In genomic region chr3:57918123-57918837, GRCh38 we compare ENCODE assay signal across 12 cellular contexts.
DNase-seq lines count a peak whose midpoint lies in the region; TF ChIP-seq lines count a peak whose summit lies in the region.
"Had no signal": no experiment of that assay in that cellular context is flagged by ENCODE, and none has a peak within 500 bp of the region (broad histone marks: within the 10 kb centered on the region; RNA-seq: fewer than 3 reads in every experiment).

No MANE protein-coding gene starts in this region.

- DNase-seq in HCEC 1CT = peak; percentile 95
- peak; percentile 83 for DNase-seq in astrocyte of the hippocampus (ENCODE audit: low read depth, low spot score)
- peak; percentile 89 for DNase-seq in iris pigment epithelial cell (ENCODE audit: low read depth)
- no peak for DNase-seq in suprapubic skin (ENCODE audit: low spot score in 2 of 2)
- no peak for DNase-seq in central memory CD4-positive, alpha-beta T cell
- DNase-seq in NCI-H2171 (lab: John Stamatoyannopoulos, UW) = no peak
- no peak for DNase-seq in stimulated activated naive CD4-positive, alpha-beta T cell treated with Interleukin-2 at 50 U/mL for 16 hours (lab: John Stamatoyannopoulos, UW)
- DNase-seq in DMS53 (lab: John Stamatoyannopoulos, UW) = no peak
- DNase-seq: activated CD8-positive, alpha-beta memory T cell treated with anti-CD3 and anti-CD28 coated beads, Interleukin-2, amount 50 U/mL, for 4 hours; NCI-H1417 treated with DMSO at 0.1 percent for 48 hours; WERI-Rb-1 had no signal

- no peak for TF ChIP-seq EP300 in suprapubic skin (IDR thresholded peaks at IDR 0.05)

- 45% methylated on average over 2 of the region's 2 CpGs for WGBS in suprapubic skin

- peak overlapping the region; percentile 22 for H3K27ac ChIP-seq in suprapubic skin
- H3K27ac ChIP-seq: right atrium auricular region, WERI-Rb-1 had no signal

- H3K4me3 ChIP-seq in suprapubic skin = no peak overlapping the region
- H3K4me3 ChIP-seq: right atrium auricular region had no signal

- no peaks in the 10 kb centered on the region for H3K27me3 ChIP-seq in suprapubic skin
- H3K27me3 ChIP-seq: right atrium auricular region had no signal

- TF ChIP-seq POLR2A in suprapubic skin (IDR thresholded peaks at IDR 0.05) = no peak

- H3K4me1 ChIP-seq in suprapubic skin = peaks cover 6% of the 10 kb centered on the region

- TF ChIP-seq CTCF in suprapubic skin (IDR thresholded peaks at IDR 0.05) = no peak

- peaks cover 41% of the 10 kb centered on the region for H3K36me3 ChIP-seq in suprapubic skin

- no peaks in the 10 kb centered on the region for H3K9me3 ChIP-seq in suprapubic skin
- H3K9me3 ChIP-seq: right atrium auricular region had no signal

Comparison
In these comparisons a context has a peak if more than half of its experiments do, and no peak if none do; other contexts are left out.
1. DNase-seq: peak in HCEC 1CT (single experiment), astrocyte of the hippocampus (single experiment) and iris pigment epithelial cell (single experiment); none in suprapubic skin (0 of 2), central memory CD4-positive, alpha-beta T cell (single experiment), NCI-H2171 (single experiment), stimulated activated naive CD4-positive, alpha-beta T cell treated with Interleukin-2 at 50 U/mL for 16 hours (single experiment) and DMS53 (single experiment).